11 cellular contexts compared by ENCODE assay signal in genomic region chr2:196594158-196594557, GRCh38. TPM values are rescaled to one million over a fixed set of nuclear protein-coding genes. Genes with fewer than 3 reads are reported as not detected.
DNase-seq lines count a peak whose midpoint lies in the region; ATAC-seq and TF ChIP-seq lines count a peak whose summit lies in the region.
"Had no signal": no experiment of that assay in that cellular context is flagged by ENCODE, and none has a peak within 500 bp of the region (broad histone marks: within the 10 kb centered on the region; RNA-seq: fewer than 3 reads in every experiment).

No MANE protein-coding gene starts in this region.

- H3K27me3 ChIP-seq in BE2C, result no peaks in the 10 kb centered on the region

- no peak for DNase-seq in stimulated activated naive CD8-positive, alpha-beta T cell treated with anti-CD3 and anti-CD28 coated beads, Interleukin-15, Interleukin-2, amounts not matched to agents 100 U/mL and 50 U/mL, for 24 hours
- DNase-seq in naive thymus-derived CD8-positive, alpha-beta T cell, result no peak
- DNase-seq in amniotic stem cell (lab: John Stamatoyannopoulos, UW) (no peak), BE2C (no peak), SHP77 (lab: John Stamatoyannopoulos, UW) (no peak)
- DNase-seq: NCI-H187 had no signal

- no peak overlapping the region for H3K4me3 ChIP-seq in BE2C (ENCODE audit: low read depth, low read length)

- no peak for ATAC-seq in stimulated activated naive CD8-positive, alpha-beta T cell treated with anti-CD3 and anti-CD28 coated beads, Interleukin-15, Interleukin-2, amounts not matched to agents 100 U/mL and 50 U/mL, for 24 hours
- no peak for ATAC-seq in naive thymus-derived CD8-positive, alpha-beta T cell
- ATAC-seq in HG02870 (IDR thresholded peaks at IDR 0.05; ENCODE audit: unreplicated experiment), result no peak

- no peaks in the 10 kb centered on the region for H3K9me3 Mint-ChIP-seq in stimulated activated naive CD8-positive, alpha-beta T cell treated with anti-CD3 and anti-CD28 coated beads, Interleukin-15, Interleukin-2, amounts not matched to agents 100 ng/mL and 50 ng/mL, for 24 hours
- peaks cover 0 to under 1% (median 0%) of the 10 kb centered on the region in 5 experiments for H3K9me3 Mint-ChIP-seq in brain
- H3K9me3 Mint-ChIP-seq in naive thymus-derived CD8-positive, alpha-beta T cell, result peaks cover 0 to 6% (median 0%) of the 10 kb centered on the region in 9 donors

- POLR2A ChIA-PET in naive thymus-derived CD8-positive, alpha-beta T cell (lab: Charles Lee), result no interaction called here

- no peaks in the 10 kb centered on the region for H3K36me3 Mint-ChIP-seq in stimulated activated naive CD8-positive, alpha-beta T cell treated with anti-CD3 and anti-CD28 coated beads, Interleukin-15, Interleukin-2, amounts not matched to agents 100 ng/mL and 50 ng/mL, for 24 hours (ENCODE audit: low read depth)
- no peaks in the 10 kb centered on the region for H3K36me3 Mint-ChIP-seq in brain
- H3K36me3 Mint-ChIP-seq in naive thymus-derived CD8-positive, alpha-beta T cell, result no peaks in the 10 kb centered on the region

- H3K4me1 ChIP-seq in BE2C, result no peaks in the 10 kb centered on the region

- H3K27ac Mint-ChIP-seq in stimulated activated naive CD8-positive, alpha-beta T cell treated with anti-CD3 and anti-CD28 coated beads, Interleukin-15, Interleukin-2, amounts not matched to agents 100 ng/mL and 50 ng/mL, for 24 hours, result no peak overlapping the region
- H3K27ac Mint-ChIP-seq in brain, result peak overlapping the region in 4 of 5 experiments; percentile 23 to 86 (median 68)
- no peak overlapping the region for H3K27ac Mint-ChIP-seq in naive thymus-derived CD8-positive, alpha-beta T cell
- H3K27ac Mint-ChIP-seq: CD14-positive monocyte had no signal

- H3K36me3 ChIP-seq in BE2C, result no peaks in the 10 kb centered on the region
- H3K36me3 ChIP-seq: esophagus muscularis mucosa had no signal

- peak overlapping the region; percentile 9 for H3K4me3 Mint-ChIP-seq in stimulated activated naive CD8-positive, alpha-beta T cell treated with anti-CD3 and anti-CD28 coated beads, Interleukin-15, Interleukin-2, amounts not matched to agents 100 ng/mL and 50 ng/mL, for 24 hours
- peak overlapping the region; percentile 79 to 86 (median 83) for H3K4me3 Mint-ChIP-seq in brain
- H3K4me3 Mint-ChIP-seq in naive thymus-derived CD8-positive, alpha-beta T cell, result peak overlapping the region in 8 of 10 donors; percentile 12 to 71 (median 47)

- TF ChIP-seq CTCF in brain (conservative IDR thresholded peaks at IDR 0.05) (no peak), BE2C (IDR thresholded peaks at IDR 0.05; ENCODE audit: low read depth, low read length) (no peak)

- peaks cover 3% of the 10 kb centered on the region for H3K4me1 Mint-ChIP-seq in stimulated activated naive CD8-positive, alpha-beta T cell treated with anti-CD3 and anti-CD28 coated beads, Interleukin-15, Interleukin-2, amounts not matched to agents 100 ng/mL and 50 ng/mL, for 24 hours (ENCODE audit: low read depth)
- peaks cover 42% of the 10 kb centered on the region for H3K4me1 Mint-ChIP-seq in brain
- peaks cover 0 to 11% (median 5%) of the 10 kb centered on the region in 4 donors for H3K4me1 Mint-ChIP-seq in naive thymus-derived CD8-positive, alpha-beta T cell

- no peaks in the 10 kb centered on the region for H3K9me3 ChIP-seq in BE2C
- H3K9me3 ChIP-seq: esophagus muscularis mucosa had no signal

- H3K27me3 Mint-ChIP-seq in stimulated activated naive CD8-positive, alpha-beta T cell treated with anti-CD3 and anti-CD28 coated beads, Interleukin-15, Interleukin-2, amounts not matched to agents 100 ng/mL and 50 ng/mL, for 24 hours, result peaks cover 66% of the 10 kb centered on the region
- H3K27me3 Mint-ChIP-seq in brain, result peaks cover 35% of the 10 kb centered on the region
- peaks cover 55 to 68% (median 58%) of the 10 kb centered on the region in 5 donors for H3K27me3 Mint-ChIP-seq in naive thymus-derived CD8-positive, alpha-beta T cell

RNA-seq across cellular contexts. Expression of gene HECW2, which starts 0.8 kb away (rescaled TPM):
- polyA plus RNA-seq in brain (ENCODE audit: insufficient read depth, low read depth, low replicate concordance), result 4.1 TPM
- total RNA-seq in naive thymus-derived CD8-positive, alpha-beta T cell, result under 1 TPM in 1 of 2 experiments, not detected in 1; 0.11 TPM
- polyA plus RNA-seq in naive thymus-derived CD8-positive, alpha-beta T cell, result under 1 TPM in 1 of 3 donors, not detected in 2; 0.12 TPM
- 2.0 TPM for polyA plus RNA-seq in BE2C (2012; ENCODE audit: insufficient read depth, insufficient read length, low read depth)

RNA-seq across cellular contexts. Expression of gene CCDC150, which starts 45.4 kb away (rescaled TPM):
- 1.2 TPM for polyA plus RNA-seq in brain (ENCODE audit: insufficient read depth, low read depth, low replicate concordance)
- total RNA-seq in naive thymus-derived CD8-positive, alpha-beta T cell, result 1 to 10 TPM in 1 of 2 experiments, under 1 TPM in 1; 0.49 to 1.9 TPM
- not detected for polyA plus RNA-seq in naive thymus-derived CD8-positive, alpha-beta T cell
- 5.1 TPM for polyA plus RNA-seq in BE2C (2012; ENCODE audit: insufficient read depth, insufficient read length, low read depth)
- polyA plus RNA-seq: CD14-positive monocyte had no signal

Comparison
In these comparisons a context has a peak if more than half of its experiments do, and no peak if none do; other contexts are left out.
1. H3K27ac Mint-ChIP-seq: peak in brain (4 of 5); none in stimulated activated naive CD8-positive, alpha-beta T cell treated with anti-CD3 and anti-CD28 coated beads, Interleukin-15, Interleukin-2, amounts not matched to agents 100 ng/mL and 50 ng/mL, for 24 hours (single experiment) and naive thymus-derived CD8-positive, alpha-beta T cell (0 of 10).
2. H3K4me3 Mint-ChIP-seq: peak in every context shown above with its lines; median percentile 83 in brain; 47 in naive thymus-derived CD8-positive, alpha-beta T cell; 9 in stimulated activated naive CD8-positive, alpha-beta T cell treated with anti-CD3 and anti-CD28 coated beads, Interleukin-15, Interleukin-2, amounts not matched to agents 100 ng/mL and 50 ng/mL, for 24 hours.